ENCODE assay signal across 21 cellular contexts in genomic region chr1:9374748-9375345, GRCh38.
A peak's percentile ranks its signal among the peaks of the same experiment; 100 is the strongest.
DNase-seq lines count a peak whose midpoint lies in the region; ATAC-seq, FAIRE-seq and TF ChIP-seq lines count a peak whose summit lies in the region.
"Had no signal": no experiment of that assay in that cellular context is flagged by ENCODE, and none has a peak within 500 bp of the region (broad histone marks: within the 10 kb centered on the region; RNA-seq: fewer than 3 reads in every experiment).

No MANE protein-coding gene starts in this region.

- H3K4me1 ChIP-seq in right atrium auricular region (peaks cover 0 to 71% of the 10 kb centered on the region in 2 donors), neural progenitor cell (peaks cover 12% of the 10 kb centered on the region), BE2C (no peaks in the 10 kb centered on the region)

- H3K27me3 ChIP-seq in right atrium auricular region (no peaks in the 10 kb centered on the region), neural progenitor cell (no peaks in the 10 kb centered on the region), BE2C (no peaks in the 10 kb centered on the region)
- H3K27me3 ChIP-seq: dorsolateral prefrontal cortex, ovary, testis had no signal

- H3K27me3 Mint-ChIP-seq in neural progenitor cell (ENCODE audit: insufficient read depth, low read depth), result peaks cover 13% of the 10 kb centered on the region
- H3K27me3 Mint-ChIP-seq: activated naive CD8-positive, alpha-beta T cell; CD4-positive, alpha-beta T cell; T-helper 17 cell had no signal

- no peaks in the 10 kb centered on the region for H3K9me3 ChIP-seq in right atrium auricular region
- no peaks in the 10 kb centered on the region for H3K9me3 ChIP-seq in neural progenitor cell (ENCODE audit: low read depth)
- H3K9me3 ChIP-seq in BE2C, result no peaks in the 10 kb centered on the region
- H3K9me3 ChIP-seq: ovary, testis had no signal

- peaks cover 52% of the 10 kb centered on the region for H3K4me1 Mint-ChIP-seq in neural progenitor cell

- no peak overlapping the region for H3K9ac ChIP-seq in neural progenitor cell

- no peak for ATAC-seq in Right ventricle myocardium superior (ENCODE audit: poor library complexity)
- ATAC-seq: activated T-cell treated with anti-CD3 and anti-CD28 coated beads, Interleukin-2, amount 50 U/mL, for 72 hours; esophagus mucosa; T-helper 17 cell had no signal

- no peaks in the 10 kb centered on the region for H3K79me2 ChIP-seq in neural progenitor cell (ENCODE audit: low read depth)

- H3K36me3 Mint-ChIP-seq in neural progenitor cell, result no peaks in the 10 kb centered on the region
- H3K36me3 Mint-ChIP-seq: activated naive CD8-positive, alpha-beta T cell had no signal

- no peaks in the 10 kb centered on the region for H4K20me1 ChIP-seq in neural progenitor cell (ENCODE audit: low read depth)

- H3K4me3 ChIP-seq in right atrium auricular region, result no peak overlapping the region
- no peak overlapping the region for H3K4me3 ChIP-seq in fibroblast of mammary gland (ENCODE audit: control insufficient read depth, low read depth, low read length)
- H3K4me3 ChIP-seq in neural progenitor cell, result no peak overlapping the region
- H3K4me3 ChIP-seq in BE2C (ENCODE audit: low read depth, low read length), result no peak overlapping the region
- H3K4me3 ChIP-seq: dorsolateral prefrontal cortex, ovary, skin epidermis, testis had no signal

- H3K27ac ChIP-seq in right atrium auricular region, result peak overlapping the region; percentile 75 to 81
- no peak overlapping the region for H3K27ac ChIP-seq in neural progenitor cell

- H3K9me3 Mint-ChIP-seq in neural progenitor cell, result no peaks in the 10 kb centered on the region
- H3K9me3 Mint-ChIP-seq: activated T-cell treated with anti-CD3 and anti-CD28 coated beads, Interleukin-2, amount 50 U/mL, for 72 hours; CD4-positive, alpha-beta T cell had no signal

- no peak for FAIRE-seq in GM12891 (lab: Jason Lieb, UNC)
- FAIRE-seq: bronchial epithelial cell had no signal

- no peak overlapping the region for H3K4me3 Mint-ChIP-seq in neural progenitor cell
- H3K4me3 Mint-ChIP-seq: activated naive CD8-positive, alpha-beta T cell; activated T-cell treated with anti-CD3 and anti-CD28 coated beads, Interleukin-2, amount 50 U/mL, for 72 hours; CD4-positive, alpha-beta T cell; T-helper 17 cell had no signal

- TF ChIP-seq POLR2A in GM12891 (IDR thresholded peaks at IDR 0.05; ENCODE audit: low read depth, low read length), result no peak

- H3K36me3 ChIP-seq in right atrium auricular region (no peaks in the 10 kb centered on the region), neural progenitor cell (no peaks in the 10 kb centered on the region), BE2C (no peaks in the 10 kb centered on the region)
- H3K36me3 ChIP-seq: ovary had no signal

- H3K27ac Mint-ChIP-seq in neural progenitor cell, result peak overlapping the region; percentile 62
- H3K27ac Mint-ChIP-seq: activated naive CD8-positive, alpha-beta T cell; activated T-cell treated with anti-CD3 and anti-CD28 coated beads, Interleukin-2, amount 50 U/mL, for 72 hours; CD4-positive, alpha-beta T cell; T-helper 17 cell had no signal

- no peak overlapping the region for H2AFZ ChIP-seq in neural progenitor cell (replicated peaks)

- H3F3A ChIP-seq in neural progenitor cell (ENCODE audit: low read depth), result no peaks in the 10 kb centered on the region

- DNase-seq in right atrium auricular region (ENCODE audit: low spot score), result no peak
- no peak for DNase-seq in Right ventricle myocardium superior
- peak; percentile 20 for DNase-seq in fibroblast of mammary gland (ENCODE audit: low read depth)
- DNase-seq in neural progenitor cell (ENCODE audit: low spot score), result peak; percentile 26
- no peak for DNase-seq in GDM1 (lab: John Stamatoyannopoulos, UW)
- no peak for DNase-seq in BE2C
- no peak for DNase-seq in GM12891 (ENCODE audit: insufficient read length, low spot score)
- no peak for DNase-seq in OCI-M1 (lab: John Stamatoyannopoulos, UW)
- DNase-seq: activated T-cell treated with anti-CD3 and anti-CD28 coated beads, Interleukin-2, amount 50 U/mL, for 72 hours; CD4-positive, alpha-beta T cell; dorsolateral prefrontal cortex; NCI-H1436 treated with DMSO at 0.1 percent for 48 hours; ovary; SHP77; stimulated activated CD4-positive, alpha-beta T cell treated with anti-CD3 and anti-CD28 coated beads, Interleukin-4, amount 100 ng/mL, for 24 hours; T-helper 17 cell; testis had no signal

- H3K4me2 ChIP-seq in neural progenitor cell, result no peak overlapping the region

- intact Hi-C loops in Right ventricle myocardium superior (cut with DNase I), result no loop called here

- TF ChIP-seq CTCF in right atrium auricular region (IDR thresholded peaks at IDR 0.05) (no peak), fibroblast of mammary gland (conservative IDR thresholded peaks at IDR 0.05; ENCODE audit: control insufficient read depth, insufficient read depth, low read depth, low read length) (no peak), neural progenitor cell (IDR thresholded peaks at IDR 0.05) (no peak), BE2C (IDR thresholded peaks at IDR 0.05; ENCODE audit: low read depth, low read length) (no peak)

TF ChIP-seq in GM12891, 5 proteins besides CTCF, POLR2A, EP300 and RAD21:
- TF ChIP-seq POLR2AphosphoS5 (IDR thresholded peaks at IDR 0.05; ENCODE audit: low read depth, low read length) (no peak), TAF1 (IDR thresholded peaks at IDR 0.05; ENCODE audit: low read depth, low read length) (no peak), POU2F2 (IDR thresholded peaks at IDR 0.05; ENCODE audit: low read depth, low read length) (no peak), PAX5 (IDR thresholded peaks at IDR 0.05; ENCODE audit: insufficient read depth, low read length, severe bottlenecking) (no peak), SPI1 (IDR thresholded peaks at IDR 0.05; ENCODE audit: low read depth, low read length) (no peak)
TF ChIP-seq in GM12891: peak in this region for 0.

Comparison
In these comparisons a context has a peak if more than half of its experiments do, and no peak if none do; other contexts are left out.
1. DNase-seq: peak in fibroblast of mammary gland (single experiment) and neural progenitor cell (single experiment); none in right atrium auricular region (single experiment), Right ventricle myocardium superior (single experiment), GDM1 (single experiment), BE2C (single experiment), GM12891 (single experiment) and OCI-M1 (single experiment).